In the genomic region with DNA sequence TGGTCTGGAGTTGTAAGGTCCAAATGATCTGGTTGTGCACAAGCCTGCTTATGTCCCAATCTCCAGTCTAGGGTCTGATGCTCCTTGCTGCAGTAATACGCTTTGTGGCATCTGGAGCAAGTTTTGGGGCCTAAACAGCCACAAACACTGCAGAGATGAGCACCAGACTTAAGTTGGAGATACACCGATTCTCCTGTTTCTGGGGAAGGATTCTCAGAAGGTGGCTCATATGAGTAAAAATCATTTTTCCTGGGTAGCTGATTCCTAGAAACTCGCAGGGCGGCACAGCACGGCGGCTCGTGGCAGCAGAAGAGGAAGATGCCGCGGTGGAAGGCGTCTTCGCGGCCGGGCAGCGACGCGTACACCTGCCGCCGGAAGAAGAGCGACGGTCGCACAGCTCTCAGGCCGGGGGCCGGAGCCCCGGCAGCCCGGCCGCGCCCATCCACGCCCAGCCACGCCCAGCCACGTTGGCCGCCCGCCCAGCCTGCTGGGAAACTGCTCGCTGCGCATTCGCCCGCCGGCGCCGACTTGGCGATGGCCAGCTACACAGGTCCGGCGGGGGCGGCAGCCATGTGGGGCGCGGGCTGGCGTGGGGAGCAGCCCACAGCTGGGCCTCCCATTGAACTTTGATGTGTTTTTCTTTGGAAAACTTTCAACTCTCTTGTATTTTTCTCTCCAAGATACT, we compare ENCODE assay signal across 8 cellular contexts.
A peak's percentile ranks its signal among the peaks of the same experiment; 100 is the strongest.
DNase-seq lines count a peak whose midpoint lies in the region; ATAC-seq and TF ChIP-seq lines count a peak whose summit lies in the region.

No MANE protein-coding gene starts in this region.

- H3K4me1 Mint-ChIP-seq in activated B cell treated with CpG ODN at 0.5 μM for 24 hours: peaks cover 12% of the 10 kb centered on the region

- H3K27ac Mint-ChIP-seq in activated B cell treated with CpG ODN at 0.5 μM for 24 hours: peak overlapping the region; percentile 66

- H3K36me3 ChIP-seq in gastroesophageal sphincter: no peaks in the 10 kb centered on the region

- H3K9me3 ChIP-seq in gastroesophageal sphincter: no peaks in the 10 kb centered on the region

- peak; percentile 64 for TF ChIP-seq POLR2A in NB4 (IDR thresholded peaks at IDR 0.05; ENCODE audit: extremely low read depth, insufficient read length)
- no peak for TF ChIP-seq POLR2A in gastroesophageal sphincter (IDR thresholded peaks at IDR 0.05)

- no peaks in the 10 kb centered on the region for H3K36me3 Mint-ChIP-seq in activated B cell treated with CpG ODN at 0.5 μM for 24 hours (ENCODE audit: low read depth)

- POLR2A ChIA-PET in HEK293T (lab: Yijun Ruan, JAX): interaction anchor here (0.9 to 1.6 kb wide), 6 partner anchors 9 to 219 kb away, joined by 3 to 9 read pairs (median 4); no protein-coding TSS in a partner anchor
- POLR2A ChIA-PET in activated B cell treated with CpG ODN at 0.5 μM for 24 hours (lab: Charles Lee): interaction anchor here (1.3 kb wide), 1 partner anchor 218 kb away, joined by 6 read pairs; the partner anchor contains the start of gene PWP1

- peaks cover 0 to 11% (median 6%) of the 10 kb centered on the region in 3 donors for H3K4me1 ChIP-seq in gastroesophageal sphincter

- no peaks in the 10 kb centered on the region for H3K9me3 Mint-ChIP-seq in activated B cell treated with CpG ODN at 0.5 μM for 24 hours

- no peak for TF ChIP-seq CTCF in NB4 (IDR thresholded peaks at IDR 0.05; ENCODE audit: low read depth, low read length)
- TF ChIP-seq CTCF in activated B cell treated with CpG ODN at 0.5 μM for 24 hours (IDR thresholded peaks at IDR 0.05): no peak
- no peak for TF ChIP-seq CTCF in gastroesophageal sphincter (IDR thresholded peaks at IDR 0.05)

- ATAC-seq in activated B cell treated with CpG ODN at 0.5 μM for 24 hours (ENCODE audit: low read depth) (peak; percentile 99), gastroesophageal sphincter (peak; percentile 48)

- WGBS in gastroesophageal sphincter (ENCODE audit: low coverage in 1 of 2), 2 donors: 3 to 25% methylated on average over 2 to 19 of the region's 46 CpGs

- peak overlapping the region; percentile 57 for H3K4me3 ChIP-seq in NB4 (ENCODE audit: low read depth, low read length)
- H3K4me3 ChIP-seq in gastroesophageal sphincter: peak overlapping the region in 1 of 2 donors; percentile 45

- peaks cover 31% of the 10 kb centered on the region for H3K27me3 ChIP-seq in gastroesophageal sphincter

- TF ChIP-seq EP300 in gastroesophageal sphincter (IDR thresholded peaks at IDR 0.05): no peak

- DNase-seq in activated T-cell treated with anti-CD3 and anti-CD28 coated beads for 24 hours (ENCODE audit: low read depth) (peak; percentile 31), HEK293T (ENCODE audit: extremely low spot score) (peak; percentile 82), NB4 (ENCODE audit: low read depth) (peak; percentile 85), activated B cell treated with CpG ODN at 0.5 μM for 24 hours (peak; percentile 64), posterior vena cava (ENCODE audit: low spot score) (peak; percentile 89), cerebellar nuclear complex (lab: John Stamatoyannopoulos, UW) (no peak)
- no peak for DNase-seq in activated T-cell treated with anti-CD3 and anti-CD28 coated beads, Interleukin-2, amount 50 U/mL, for 1 hour

- peaks cover 27% of the 10 kb centered on the region for H3K27me3 Mint-ChIP-seq in activated B cell treated with CpG ODN at 0.5 μM for 24 hours

- no peak overlapping the region for H3K27ac ChIP-seq in gastroesophageal sphincter

- CTCF ChIA-PET in HEK293T (lab: Yijun Ruan, JAX): interaction anchor here (0.9 to 1.0 kb wide), 2 partner anchors 9 to 25 kb away, joined by 3 to 5 read pairs; no protein-coding TSS in a partner anchor
- CTCF ChIA-PET in activated B cell treated with CpG ODN at 0.5 μM for 24 hours (lab: Charles Lee): no interaction called here

- H3K4me3 Mint-ChIP-seq in activated B cell treated with CpG ODN at 0.5 μM for 24 hours: peak overlapping the region; percentile 81

- intact Hi-C loops in activated B cell treated with CpG ODN at 0.5 μM for 24 hours (cut with micrococcal nuclease): loop anchor here (1.0 to 10.0 kb wide), 2 partner anchors 142 to 1671 kb away; partner anchors contain the start of genes MMAB, MVK and PRDM4
- intact Hi-C loops in posterior vena cava (cut with DNase I): no loop called here

TF ChIP-seq in HEK293T, 16 proteins besides CTCF, POLR2A, EP300 and RAD21:
- TF ChIP-seq NFRKB (IDR thresholded peaks at IDR 0.05): no peak
- no peak for TF ChIP-seq CTBP1 (IDR thresholded peaks at IDR 0.05; ENCODE audit: borderline replicate concordance)
- no peak for TF ChIP-seq FOXK2 (IDR thresholded peaks at IDR 0.05)
- TF ChIP-seq FOXM1 (IDR thresholded peaks at IDR 0.05; ENCODE audit: borderline replicate concordance): no peak
- no peak for TF ChIP-seq LEF1 (IDR thresholded peaks at IDR 0.05; ENCODE audit: borderline replicate concordance)
- no peak for TF ChIP-seq ZNF384 (IDR thresholded peaks at IDR 0.05)
- TF ChIP-seq SUZ12 (IDR thresholded peaks at IDR 0.05): no peak
- TF ChIP-seq L3MBTL2 (conservative IDR thresholded peaks at IDR 0.05): peak; percentile 70
- TF ChIP-seq, protein P1, sequence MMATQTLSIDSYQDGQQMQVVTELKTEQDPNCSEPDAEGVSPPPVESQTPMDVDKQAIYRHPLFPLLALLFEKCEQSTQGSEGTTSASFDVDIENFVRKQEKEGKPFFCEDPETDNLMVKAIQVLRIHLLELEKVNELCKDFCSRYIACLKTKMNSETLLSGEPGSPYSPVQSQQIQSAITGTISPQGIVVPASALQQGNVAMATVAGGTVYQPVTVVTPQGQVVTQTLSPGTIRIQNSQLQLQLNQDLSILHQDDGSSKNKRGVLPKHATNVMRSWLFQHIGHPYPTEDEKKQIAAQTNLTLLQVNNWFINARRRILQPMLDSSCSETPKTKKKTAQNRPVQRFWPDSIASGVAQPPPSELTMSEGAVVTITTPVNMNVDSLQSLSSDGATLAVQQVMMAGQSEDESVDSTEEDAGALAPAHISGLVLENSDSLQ (IDR thresholded peaks at IDR 0.05): no peak

Comparison
In these comparisons a context has a peak if more than half of its experiments do, and no peak if none do; other contexts are left out.
1. DNase-seq: peak in activated T-cell treated with anti-CD3 and anti-CD28 coated beads for 24 hours (single experiment), HEK293T (single experiment), NB4 (single experiment), activated B cell treated with CpG ODN at 0.5 μM for 24 hours (single experiment) and posterior vena cava (single experiment); none in activated T-cell treated with anti-CD3 and anti-CD28 coated beads, Interleukin-2, amount 50 U/mL, for 1 hour (single experiment) and cerebellar nuclear complex (0 of 2).